ENCODE assay signal across 1 cellular context in genomic region chr20:32218156-32218900, GRCh38.
TF ChIP-seq lines count a peak whose summit lies in the region.

No MANE protein-coding gene starts in this region.

TF ChIP-seq in endothelial cell of umbilical vein, 7 proteins besides CTCF, POLR2A, EP300 and RAD21:
- TF ChIP-seq EZH2 (IDR thresholded peaks at IDR 0.05; ENCODE audit: borderline replicate concordance, low read depth, low read length, severe bottlenecking) (no peak), JUN (IDR thresholded peaks at IDR 0.05; ENCODE audit: borderline replicate concordance, insufficient read depth, insufficient read length, low read depth) (no peak), FOS (IDR thresholded peaks at IDR 0.05; ENCODE audit: borderline replicate concordance, insufficient read depth, low read length) (no peak)
